Comparison of ENCODE assay signal across 8 cellular contexts in the genomic region with DNA sequence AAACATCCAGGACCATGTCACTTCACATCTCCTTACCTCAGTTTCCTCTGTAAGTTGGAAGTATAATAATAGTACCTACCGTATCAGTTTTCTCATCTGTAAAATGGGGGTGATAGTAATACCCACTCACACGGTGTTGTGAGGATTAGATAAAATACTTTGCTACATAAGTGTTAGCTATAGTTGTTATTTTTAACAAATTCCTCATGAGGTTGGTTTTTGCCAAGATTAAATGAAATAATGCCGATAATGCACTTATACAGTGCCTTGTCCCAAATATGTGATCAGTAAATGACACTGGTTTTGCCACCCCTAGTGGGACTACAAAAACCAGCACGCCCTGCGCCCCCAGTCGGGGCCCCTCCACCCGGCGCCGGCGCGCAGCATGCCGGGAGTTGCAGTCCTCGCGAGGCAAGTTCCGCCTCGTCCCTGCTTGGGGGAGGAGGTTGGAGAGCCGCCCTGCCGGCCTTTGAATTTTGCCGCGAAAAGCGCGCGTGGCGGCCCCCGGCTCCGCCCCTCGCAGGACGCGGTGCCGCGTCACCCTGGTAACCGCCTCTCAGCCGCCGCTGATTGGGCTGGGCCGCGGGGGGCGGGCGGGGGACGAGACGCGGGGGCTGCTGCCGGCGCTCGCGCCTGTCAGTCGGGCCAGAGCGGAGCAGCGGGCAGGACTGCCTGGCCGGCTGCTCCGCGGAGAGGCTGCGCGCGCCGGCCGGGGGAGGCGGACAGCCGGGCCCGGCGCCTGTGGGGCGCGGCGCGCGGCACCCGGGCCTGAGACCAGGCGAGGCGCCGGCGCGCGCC. TPM values are rescaled to one million over a fixed set of nuclear protein-coding genes. Genes with fewer than 3 reads are reported as not detected.
A peak's percentile ranks its signal among the peaks of the same experiment; 100 is the strongest.
DNase-seq lines count a peak whose midpoint lies in the region; ATAC-seq, FAIRE-seq and TF ChIP-seq lines count a peak whose summit lies in the region.

FAM222A (plus strand) TSS at position 639 of the 798 bp plus-strand sequence. CDS start 30,322 bp downstream, outside the sequence.

- CTCF ChIA-PET in Caco-2 (lab: Charles Lee), result interaction anchor here (1.1 to 2.1 kb wide), 3 partner anchors 61 to 139 kb away, joined by 3 to 29 read pairs (median 4); no protein-coding TSS in a partner anchor

- FAIRE-seq in HTR-8/SVneo (lab: Jason Lieb, UNC), result peak; percentile 85

- peaks cover 22% of the 10 kb centered on the region for H3K4me1 Mint-ChIP-seq in Caco-2 (ENCODE audit: low read depth, unreplicated experiment)

- H3K9ac ChIP-seq in endocrine pancreas (ENCODE audit: control insufficient read depth, insufficient read depth, low read length), result peak within 1 kb of the TSS; percentile 55
- H3K9ac ChIP-seq in mesendoderm (ENCODE audit: low read length), result peak within 1 kb of the TSS; percentile 74

- H3K9me3 Mint-ChIP-seq in Caco-2 (ENCODE audit: unreplicated experiment), result no peaks in the 10 kb centered on the region

- peak within 1 kb of the TSS; percentile 25 for H3K18ac ChIP-seq in mesendoderm (ENCODE audit: low read length)

- POLR2A ChIA-PET in Caco-2 (lab: Charles Lee), result no interaction called here

- no peak within 1 kb of the TSS for H3K27ac Mint-ChIP-seq in Caco-2 (ENCODE audit: unreplicated experiment)

- peak within 1 kb of the TSS; percentile 51 for H3K23ac ChIP-seq in mesendoderm (ENCODE audit: low read length)

- peak in 1 of 2 experiments; percentile 35 for TF ChIP-seq CTCF in Caco-2 (IDR thresholded peaks at IDR 0.05; ENCODE audit: insufficient read depth in 1 of 2, low read depth in 1 of 2, low read length in 1 of 2, severe bottlenecking in 1 of 2, unreplicated experiment in 1 of 2)

- H2BK120ac ChIP-seq in mesendoderm (ENCODE audit: low read depth, low read length), result no peak within 1 kb of the TSS

- intact Hi-C loops in Caco-2 (cut with micrococcal nuclease; ENCODE audit: unreplicated experiment), result no loop called here

- H3K36me3 ChIP-seq in Caco-2 (ENCODE audit: control insufficient read depth, insufficient read depth, low read length), result no peaks in the 10 kb centered on the region
- H3K36me3 ChIP-seq in endocrine pancreas (ENCODE audit: control insufficient read depth, insufficient read depth, low read length), result no peaks in the 10 kb centered on the region
- H3K36me3 ChIP-seq in mesendoderm (ENCODE audit: control insufficient read depth, insufficient read depth, low read length), result no peaks in the 10 kb centered on the region

- H3K27ac ChIP-seq in mesendoderm (ENCODE audit: low read depth, low read length), result peak within 1 kb of the TSS; percentile 19

- H4K5ac ChIP-seq in mesendoderm (ENCODE audit: low read length), result no peak within 1 kb of the TSS

- peaks cover 5% of the 10 kb centered on the region for H3K36me3 Mint-ChIP-seq in Caco-2 (ENCODE audit: insufficient read depth, unreplicated experiment)

- H3K79me2 ChIP-seq in mesendoderm (ENCODE audit: control insufficient read depth, insufficient read depth, low read length), result no peaks in the 10 kb centered on the region

- no peak within 1 kb of the TSS for H2AK5ac ChIP-seq in mesendoderm (ENCODE audit: low read length)

- no peak within 1 kb of the TSS for H2BK15ac ChIP-seq in mesendoderm (replicated peaks; ENCODE audit: low read depth)

- H3K4me2 ChIP-seq in mesendoderm (ENCODE audit: low read length), result peak within 1 kb of the TSS; percentile 53

- DNase-seq in Caco-2, result peak; percentile 97 to 98
- DNase-seq in HTR-8/SVneo (ENCODE audit: insufficient read length, low spot score), result peak; percentile 96
- DNase-seq in NOMO-1 treated with dmso at 0.1 percent for 144 hours (lab: John Stamatoyannopoulos, UW; ENCODE audit: unreplicated experiment), result peak; percentile 95
- peak; percentile 88 for DNase-seq in activated CD8-positive, alpha-beta memory T cell treated with anti-CD3 and anti-CD28 coated beads, Interleukin-2, amount 50 U/mL, for 1 hour (ENCODE audit: extremely low read depth)
- peak; percentile 99 for DNase-seq in mesendoderm
- peak; percentile 98 for DNase-seq in stimulated activated CD8-positive, alpha-beta memory T cell treated with anti-CD3 and anti-CD28 coated beads, Interleukin-12 subunit alpha, Interleukin-12 subunit beta, amount 100 ng/mL, for 4 hours (ENCODE audit: low read depth)

- H3K4me1 ChIP-seq in Caco-2 (peaks cover 23% of the 10 kb centered on the region), endocrine pancreas (ENCODE audit: control insufficient read depth, insufficient read depth, low read length) (no peaks in the 10 kb centered on the region), mesendoderm (ENCODE audit: control insufficient read depth, low read depth, low read length) (peaks cover 14% of the 10 kb centered on the region)

- no CpG with 5 or more reads among the region's 72 CpGs for WGBS in mesendoderm (ENCODE audit: extremely low coverage, insufficient coverage, low lambda C conversion rate)

- H3K27me3 ChIP-seq in Caco-2 (replicated peaks; ENCODE audit: control insufficient read depth, insufficient read depth, low read length) (no peaks in the 10 kb centered on the region), endocrine pancreas (ENCODE audit: control insufficient read depth, insufficient read depth, low read length) (no peaks in the 10 kb centered on the region), mesendoderm (ENCODE audit: insufficient read depth, low read length, poor library complexity) (no peaks in the 10 kb centered on the region)

- H3K56ac ChIP-seq in mesendoderm (ENCODE audit: low read length), result peak within 1 kb of the TSS; percentile 85

- H2BK5ac ChIP-seq in mesendoderm (ENCODE audit: low read length), result no peak within 1 kb of the TSS

- no peak within 1 kb of the TSS for H3K4ac ChIP-seq in mesendoderm (ENCODE audit: low read depth, low read length)

- H3K4me3 ChIP-seq in Caco-2 (ENCODE audit: low read depth, low read length) (peak within 1 kb of the TSS; percentile 80), endocrine pancreas (ENCODE audit: control insufficient read depth, insufficient read depth, low read length) (no peak within 1 kb of the TSS), mesendoderm (ENCODE audit: low read length) (peak within 1 kb of the TSS; percentile 37)

- peaks cover 8% of the 10 kb centered on the region for H3K79me1 ChIP-seq in mesendoderm (ENCODE audit: low read length)

- BruUV-seq in Caco-2 (replicated peaks; lab: Mats Ljungman, UMichigan), result no TSS peak

- peak within 1 kb of the TSS; percentile 70 for H3K4me3 Mint-ChIP-seq in Caco-2 (ENCODE audit: unreplicated experiment)

- no peaks in the 10 kb centered on the region for H3K27me3 Mint-ChIP-seq in Caco-2 (ENCODE audit: insufficient read depth, unreplicated experiment)

- peak; percentile 77 for ATAC-seq in GM21381 (IDR thresholded peaks at IDR 0.05; ENCODE audit: unreplicated experiment)

- H3K9me3 ChIP-seq in Caco-2, result no peaks in the 10 kb centered on the region
- H3K9me3 ChIP-seq in endocrine pancreas (ENCODE audit: control insufficient read depth, low read length), result no peaks in the 10 kb centered on the region

- no peak within 1 kb of the TSS for H4K8ac ChIP-seq in mesendoderm (ENCODE audit: low read depth, low read length)

RNA-seq across cellular contexts. Expression of gene FAM222A, which starts in this region (rescaled TPM):
- 17.4 and 18.0 TPM in 2 replicates for total RNA-seq in Caco-2 (2022)
- 5.4 TPM for polyA plus RNA-seq in mesendoderm (2013, experiment 1 of 2)
- polyA plus RNA-seq in mesendoderm (2013, experiment 2 of 2), result 4.8 TPM
